Comparison of ENCODE assay signal across 29 cellular contexts in the genomic region with DNA sequence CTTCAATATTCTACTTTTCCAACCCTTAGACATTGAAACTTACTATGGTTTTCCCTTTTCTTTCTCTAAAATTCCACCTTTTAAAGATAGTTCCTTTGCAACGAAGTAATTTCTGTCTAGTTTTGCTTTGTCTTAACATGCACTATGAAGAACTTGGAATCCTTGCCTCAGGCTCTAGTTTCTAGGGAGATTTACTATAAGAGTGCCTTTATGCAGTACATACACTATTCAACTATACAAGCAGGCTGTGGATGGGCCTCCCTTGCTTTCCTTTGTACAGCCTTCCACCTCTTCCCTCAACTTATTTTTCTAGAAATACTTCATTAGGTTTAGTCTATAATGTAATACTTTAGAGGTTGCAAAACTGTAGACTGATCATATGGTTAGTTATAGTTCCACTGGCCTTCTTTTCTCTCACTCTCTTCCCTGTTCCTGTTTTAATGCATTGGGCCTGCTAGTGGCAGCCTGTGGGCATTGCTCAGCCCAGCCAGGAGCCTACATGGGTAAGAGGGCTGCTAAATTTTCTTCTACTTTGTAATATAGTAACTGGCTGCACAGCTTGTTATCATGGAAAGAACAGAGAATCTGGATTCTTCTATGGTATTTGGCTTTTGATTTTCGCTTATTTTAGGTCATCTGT.
"Had no signal": no experiment of that assay in that cellular context is flagged by ENCODE, and none has a peak within 500 bp of the region (broad histone marks: within the 10 kb centered on the region; RNA-seq: fewer than 3 reads in every experiment).

No MANE protein-coding gene starts in this region.

- H3K27ac ChIP-seq: heart right ventricle, left lung, lower lobe of right lung, right lobe of liver, thoracic aorta, upper lobe of left lung, vagina had no signal

- H3K36me3 ChIP-seq: heart right ventricle, left lung, lower lobe of right lung, right lobe of liver, thoracic aorta, upper lobe of left lung, vagina had no signal

- H3K4me3 ChIP-seq: heart right ventricle, left lung, lower lobe of right lung, mucosa of descending colon, right lobe of liver, thoracic aorta, upper lobe of left lung, vagina had no signal

- H3K4me1 Mint-ChIP-seq: activated CD4-positive, alpha-beta T cell treated with anti-CD3 and anti-CD28 coated beads, Interleukin-2, amount 10 ng/mL, durations not matched to agents 7 days and 5 days; activated CD8-positive, alpha-beta memory T cell treated with anti-CD3 and anti-CD28 coated beads, Interleukin-2, amount 10 ng/mL, durations not matched to agents 7 days and 5 days; activated naive CD4-positive, alpha-beta T cell treated with anti-CD3 and anti-CD28 coated beads, Interleukin-2, amount 50 U/mL, for 24 hours; activated naive CD8-positive, alpha-beta T cell treated with anti-CD3 and anti-CD28 coated beads, Interleukin-2, amount 50 U/mL, for 24 hours; T-helper 17 cell had no signal

- H3K27me3 Mint-ChIP-seq: activated CD4-positive, alpha-beta T cell treated with anti-CD3 and anti-CD28 coated beads, Interleukin-2, amount 10 ng/mL, durations not matched to agents 7 days and 5 days; activated CD8-positive, alpha-beta memory T cell treated with anti-CD3 and anti-CD28 coated beads, Interleukin-2, amount 10 ng/mL, durations not matched to agents 7 days and 5 days; activated naive CD4-positive, alpha-beta T cell treated with anti-CD3 and anti-CD28 coated beads, Interleukin-2, amount 50 U/mL, for 24 hours; activated naive CD8-positive, alpha-beta T cell treated with anti-CD3 and anti-CD28 coated beads, Interleukin-2, amount 50 U/mL, for 24 hours; natural killer cell treated with Interleukin-12 subunit alpha and Interleukin-12 subunit beta and Interleukin-15 and Interleukin-18, amount 100 ng/mL, for 72 hours; T-helper 17 cell had no signal

- H3K4me1 ChIP-seq: heart right ventricle, left lung, lower lobe of right lung, right lobe of liver, upper lobe of left lung, vagina had no signal

- H3K4me3 Mint-ChIP-seq: activated CD4-positive, alpha-beta T cell treated with anti-CD3 and anti-CD28 coated beads, Interleukin-2, amount 10 ng/mL, durations not matched to agents 7 days and 5 days; activated CD8-positive, alpha-beta memory T cell treated with anti-CD3 and anti-CD28 coated beads, Interleukin-2, amount 10 ng/mL, durations not matched to agents 7 days and 5 days; activated CD8-positive, alpha-beta T cell treated with anti-CD3 and anti-CD28 coated beads, Interleukin-2, amount 10 ng/mL, durations not matched to agents 7 days and 5 days; activated naive CD4-positive, alpha-beta T cell treated with anti-CD3 and anti-CD28 coated beads, Interleukin-2, amount 50 U/mL, for 24 hours; activated naive CD8-positive, alpha-beta T cell treated with anti-CD3 and anti-CD28 coated beads, Interleukin-2, amount 50 U/mL, for 24 hours; natural killer cell treated with Interleukin-12 subunit alpha and Interleukin-12 subunit beta and Interleukin-15 and Interleukin-18, amount 100 ng/mL, for 72 hours; T-helper 17 cell had no signal

- H3K27me3 ChIP-seq: heart right ventricle, left lung, right lobe of liver, upper lobe of left lung, vagina had no signal

- FAIRE-seq: colon, endometrium had no signal

- H3K9me3 ChIP-seq: left lung, lower lobe of right lung, mucosa of descending colon, right lobe of liver, thoracic aorta, vagina had no signal

- ATAC-seq: activated CD8-positive, alpha-beta memory T cell treated with anti-CD3 and anti-CD28 coated beads, Interleukin-2, amount 10 ng/mL, durations not matched to agents 7 days and 5 days; activated CD8-positive, alpha-beta T cell treated with anti-CD3 and anti-CD28 coated beads, Interleukin-2, amount 10 ng/mL, durations not matched to agents 7 days and 5 days; activated naive CD8-positive, alpha-beta T cell treated with anti-CD3 and anti-CD28 coated beads, Interleukin-2, amount 50 U/mL, for 24 hours; heart right ventricle; left lung; lower lobe of right lung; mucosa of descending colon; natural killer cell treated with Interleukin-12 subunit alpha and Interleukin-12 subunit beta and Interleukin-15 and Interleukin-18, amount 100 ng/mL, for 72 hours; stimulated activated naive CD8-positive, alpha-beta T cell treated with anti-CD3 and anti-CD28 coated beads, Interleukin-15, Interleukin-2, amounts not matched to agents 100 U/mL and 50 U/mL, for 24 hours; T-helper 17 cell had no signal

- H3K36me3 Mint-ChIP-seq: activated CD8-positive, alpha-beta memory T cell treated with anti-CD3 and anti-CD28 coated beads, Interleukin-2, amount 10 ng/mL, durations not matched to agents 7 days and 5 days; natural killer cell treated with Interleukin-12 subunit alpha and Interleukin-12 subunit beta and Interleukin-15 and Interleukin-18, amount 100 ng/mL, for 72 hours had no signal

- DNase-seq: activated CD4-positive, alpha-beta T cell treated with anti-CD3 and anti-CD28 coated beads for 1 hour; activated CD4-positive, alpha-beta T cell treated with anti-CD3 and anti-CD28 coated beads, Interleukin-2, amount 10 ng/mL, durations not matched to agents 7 days and 5 days; activated CD8-positive, alpha-beta memory T cell treated with anti-CD3 and anti-CD28 coated beads, Interleukin-2, amount 10 ng/mL, durations not matched to agents 7 days and 5 days; activated CD8-positive, alpha-beta T cell treated with anti-CD3 and anti-CD28 coated beads, Interleukin-2, amount 10 ng/mL, durations not matched to agents 7 days and 5 days; activated naive CD8-positive, alpha-beta T cell treated with anti-CD3 and anti-CD28 coated beads, Interleukin-2, amount 50 U/mL, for 24 hours; activated T-cell treated with anti-CD3 and anti-CD28 coated beads, Interleukin-2, amount 50 U/mL, for 48 hours; amygdala; dermis blood vessel endothelial cell; effector CD4-positive, alpha-beta T cell; foreskin fibroblast; heart right ventricle; left lung; lower lobe of right lung; mesendoderm; mucosa of descending colon; right lobe of liver; stimulated activated CD4-positive, alpha-beta T cell treated with anti-CD3 and anti-CD28 coated beads, Interleukin-12 subunit alpha, Interleukin-12 subunit beta, amount 100 ng/mL, for 4 hours; stimulated activated CD4-positive, alpha-beta T cell treated with anti-CD3 and anti-CD28 coated beads, Interleukin-4, amount 100 ng/mL, for 1 hour; stimulated activated naive CD8-positive, alpha-beta T cell treated with anti-CD3 and anti-CD28 coated beads, Interleukin-15, Interleukin-2, amounts not matched to agents 100 U/mL and 50 U/mL, for 24 hours; T-helper 17 cell; T1000; upper lobe of left lung had no signal

- H3K27ac Mint-ChIP-seq: activated CD4-positive, alpha-beta T cell treated with anti-CD3 and anti-CD28 coated beads, Interleukin-2, amount 10 ng/mL, durations not matched to agents 7 days and 5 days; activated CD8-positive, alpha-beta memory T cell treated with anti-CD3 and anti-CD28 coated beads, Interleukin-2, amount 10 ng/mL, durations not matched to agents 7 days and 5 days; activated CD8-positive, alpha-beta T cell treated with anti-CD3 and anti-CD28 coated beads, Interleukin-2, amount 10 ng/mL, durations not matched to agents 7 days and 5 days; activated naive CD4-positive, alpha-beta T cell treated with anti-CD3 and anti-CD28 coated beads, Interleukin-2, amount 50 U/mL, for 24 hours; activated naive CD8-positive, alpha-beta T cell treated with anti-CD3 and anti-CD28 coated beads, Interleukin-2, amount 50 U/mL, for 24 hours; activated T-helper 2 cell treated with anti-CD3 and anti-CD28 coated beads, Interferon-gamma antibody, Interleukin-2, Interleukin-4, amounts not matched to agents 10 μg/mL and 5 μg/mL and 100 μg/mL, durations not matched to agents 14 hours and 24 hours and 36 hours; natural killer cell treated with Interleukin-12 subunit alpha and Interleukin-12 subunit beta and Interleukin-15 and Interleukin-18, amount 100 ng/mL, for 72 hours; T-helper 17 cell had no signal
